ENCODE assay signal across 17 cellular contexts in genomic region chr12:49552014-49552413, GRCh38. TPM values are rescaled to one million over a fixed set of nuclear protein-coding genes. Genes with fewer than 3 reads are reported as not detected.
DNase-seq lines count a peak whose midpoint lies in the region; ATAC-seq and TF ChIP-seq lines count a peak whose summit lies in the region.
"Had no signal": no experiment of that assay in that cellular context is flagged by ENCODE, and none has a peak within 500 bp of the region (broad histone marks: within the 10 kb centered on the region; RNA-seq: fewer than 3 reads in every experiment).

No MANE protein-coding gene starts in this region.

- H3K4me1 ChIP-seq in SK-N-SH (ENCODE audit: control insufficient read depth in 1 of 2, insufficient read depth in 2 of 2, low read depth in 1 of 2, low read length in 1 of 2) (no peaks in the 10 kb centered on the region; a peak in 1 of 4 replicates), mammary epithelial cell (ENCODE audit: insufficient read depth, low read length) (peaks cover 28% of the 10 kb centered on the region), left lung (peaks cover 8 to 15% of the 10 kb centered on the region in 2 donors), thoracic aorta (ENCODE audit: control insufficient read depth in 1 of 2, low read depth in 2 of 2) (peaks cover 3 to 14% of the 10 kb centered on the region in 2 donors)
- H3K4me1 ChIP-seq: uterus had no signal

- DNase-seq in SK-N-SH (peak; percentile 25), mammary epithelial cell (peak; percentile 40), left lung (peak in 1 of 2 donors; percentile 32), thoracic aorta (ENCODE audit: low spot score) (no peak), DMS53 (lab: John Stamatoyannopoulos, UW) (no peak), NCI-H774 (lab: John Stamatoyannopoulos, UW) (no peak), NOMO-1 treated with DMSO at 0.1 percent for 48 hours (lab: John Stamatoyannopoulos, UW; ENCODE audit: unreplicated experiment) (no peak)
- DNase-seq: activated CD4-positive, alpha-beta T cell treated with anti-CD3 and anti-CD28 coated beads for 36 hours; activated T-cell treated with anti-CD3 and anti-CD28 coated beads, Interleukin-2, amount 50 U/mL, for 72 hours; brain microvascular endothelial cell; DMS153; hippocampal formation; KG1; NCI-H2081; uterus had no signal

- no peaks in the 10 kb centered on the region for H3K79me2 ChIP-seq in SK-N-SH (ENCODE audit: insufficient read depth)
- H3K79me2 ChIP-seq in mammary epithelial cell (ENCODE audit: insufficient read depth, low read length), result no peaks in the 10 kb centered on the region

- TF ChIP-seq EP300 in SK-N-SH (IDR thresholded peaks at IDR 0.05; ENCODE audit: borderline replicate concordance in 1 of 2, low read depth in 1 of 2, low read length in 1 of 2), result no peak

- no TSS peak for BruUV-seq in mammary epithelial cell (replicated peaks; lab: Mats Ljungman, UMichigan)

- H3K36me3 ChIP-seq in SK-N-SH (replicated peaks in 1 of 2; ENCODE audit: control insufficient read depth in 1 of 2, insufficient read depth in 2 of 2, low read length in 1 of 2) (peaks cover 0 to 3% of the 10 kb centered on the region in 2 experiments), mammary epithelial cell (ENCODE audit: insufficient read depth, low read length) (no peaks in the 10 kb centered on the region), left lung (peaks cover 0 to 15% of the 10 kb centered on the region in 2 donors), thoracic aorta (peaks cover 5% of the 10 kb centered on the region)
- H3K36me3 ChIP-seq: uterus had no signal

- H2AFZ ChIP-seq in SK-N-SH (ENCODE audit: low read depth) (no peak overlapping the region), mammary epithelial cell (ENCODE audit: low read depth, low read length) (no peak overlapping the region)

- H3K9me3 ChIP-seq in SK-N-SH, result no peaks in the 10 kb centered on the region
- no peaks in the 10 kb centered on the region for H3K9me3 ChIP-seq in mammary epithelial cell (replicated peaks; ENCODE audit: insufficient read depth, low read length)
- no peaks in the 10 kb centered on the region for H3K9me3 ChIP-seq in left lung
- no peaks in the 10 kb centered on the region for H3K9me3 ChIP-seq in thoracic aorta
- H3K9me3 ChIP-seq: uterus had no signal

- dilution Hi-C loops in mammary epithelial cell (cut with HindIII; ENCODE audit: low sequenced_read_pairs), result no loop called here

- H3K4me3 ChIP-seq in SK-N-SH (ENCODE audit: low read depth in 2 of 2, low read length in 1 of 2), result no peak overlapping the region
- no peak overlapping the region for H3K4me3 ChIP-seq in mammary epithelial cell (replicated peaks in 1 of 3; ENCODE audit: insufficient read depth in 1 of 3, low read depth in 2 of 3, low read length in 3 of 3)
- no peak overlapping the region for H3K4me3 ChIP-seq in left lung
- no peak overlapping the region for H3K4me3 ChIP-seq in thoracic aorta
- H3K4me3 ChIP-seq: lung, uterus had no signal

- TF ChIP-seq RAD21 in SK-N-SH (IDR thresholded peaks at IDR 0.05; ENCODE audit: low read length), result no peak

- H3F3A ChIP-seq in SK-N-SH (replicated peaks; ENCODE audit: insufficient read depth), result peaks cover 5% of the 10 kb centered on the region

- intact Hi-C loops in mammary epithelial cell (cut with micrococcal nuclease) (loop anchor here (5.0 kb wide), 1 partner anchor 265 kb away; no protein-coding TSS in a partner anchor), left lung (cut with DNase I) (no loop called here)

- H3K4me2 ChIP-seq in SK-N-SH (no peak overlapping the region), mammary epithelial cell (ENCODE audit: insufficient read depth, low read depth, low read length) (no peak overlapping the region)

- POLR2A ChIA-PET in SK-N-SH (lab: Yijun Ruan, JAX), result no interaction called here

- no peak for TF ChIP-seq CTCF in SK-N-SH (IDR thresholded peaks at IDR 0.05)
- TF ChIP-seq CTCF in mammary epithelial cell (conservative IDR thresholded peaks at IDR 0.05 in 1 of 2, IDR thresholded peaks at IDR 0.05 in 1 of 2; ENCODE audit: extremely low read depth in 1 of 2, insufficient read depth in 1 of 2, low read depth in 1 of 2, low read length in 2 of 2), result no peak
- TF ChIP-seq CTCF in left lung (IDR thresholded peaks at IDR 0.05), result no peak
- no peak for TF ChIP-seq CTCF in thoracic aorta (IDR thresholded peaks at IDR 0.05)

- H3K27me3 ChIP-seq in SK-N-SH (ENCODE audit: insufficient read depth), result no peaks in the 10 kb centered on the region
- no peaks in the 10 kb centered on the region for H3K27me3 ChIP-seq in mammary epithelial cell (ENCODE audit: insufficient read depth, low read length)
- peaks cover 17 to 57% of the 10 kb centered on the region in 2 donors for H3K27me3 ChIP-seq in left lung
- H3K27me3 ChIP-seq in thoracic aorta (replicated peaks; ENCODE audit: insufficient read depth), result no peaks in the 10 kb centered on the region
- H3K27me3 ChIP-seq: brain microvascular endothelial cell, uterus had no signal

- H3K27ac ChIP-seq in SK-N-SH (ENCODE audit: low read depth in 2 of 2, low read length in 1 of 2) (no peak overlapping the region), mammary epithelial cell (ENCODE audit: insufficient read depth, low read depth, low read length) (no peak overlapping the region), left lung (no peak overlapping the region), thoracic aorta (no peak overlapping the region)
- H3K27ac ChIP-seq: brain microvascular endothelial cell, uterus had no signal

- WGBS in SK-N-SH (ENCODE audit: low lambda C conversion rate), result 65% methylated on average over 5 of the region's 7 CpGs
- WGBS in mammary epithelial cell (ENCODE audit: low coverage, missing lambda C conversion rate), result 15% methylated on average over 7 of the region's 7 CpGs

- H4K20me1 ChIP-seq in SK-N-SH (ENCODE audit: insufficient read depth) (no peaks in the 10 kb centered on the region), mammary epithelial cell (ENCODE audit: insufficient read depth, low read length) (no peaks in the 10 kb centered on the region)

- in situ Hi-C loops in mammary epithelial cell (cut with MboI; ENCODE audit: low sequenced_read_pairs in 2 of 2), result no loop called here

- no peaks in the 10 kb centered on the region for H3K9me2 ChIP-seq in SK-N-SH

- ATAC-seq in SK-N-SH treated with all-trans-retinoic acid at 6 μM for 48 hours (no peak), left lung (peak; percentile 50), thoracic aorta (ENCODE audit: insufficient number of reproducible peaks, low FRiP score, low read depth) (peak; percentile 51)
- ATAC-seq: activated CD4-positive, alpha-beta T cell treated with anti-CD3 and anti-CD28 coated beads for 36 hours; activated T-cell treated with anti-CD3 and anti-CD28 coated beads, Interleukin-2, amount 50 U/mL, for 72 hours had no signal

- H3K9ac ChIP-seq in SK-N-SH, result no peak overlapping the region
- no peak overlapping the region for H3K9ac ChIP-seq in mammary epithelial cell (ENCODE audit: insufficient read depth, low read length)

- CTCF ChIA-PET in SK-N-SH (lab: Yijun Ruan, JAX) (interaction anchor here (1.2 to 9.9 kb wide), 5 partner anchors 10 to 194 kb away, joined by 4 to 76 read pairs (median 9); no protein-coding TSS in a partner anchor), mammary epithelial cell (lab: Charles Lee; ENCODE audit: low non-redundant PET) (no interaction called here)

TF ChIP-seq in SK-N-SH, 30 proteins besides CTCF, POLR2A, EP300 and RAD21 (continues in another document):
- TF ChIP-seq NFIC (IDR thresholded peaks at IDR 0.05; ENCODE audit: borderline replicate concordance) (no peak), JUND (IDR thresholded peaks at IDR 0.05) (no peak), MAX (IDR thresholded peaks at IDR 0.05; ENCODE audit: low read depth) (no peak), GABPA (IDR thresholded peaks at IDR 0.05; ENCODE audit: low read depth) (no peak)

TF ChIP-seq in SK-N-SH treated with all-trans-retinoic acid at 6 μM for 48 hours, 23 proteins besides CTCF, POLR2A, EP300 and RAD21 (continues in another document):
- no peak for TF ChIP-seq ZFP30 (CRISPR knock-in tag; IDR thresholded peaks at IDR 0.05)
- no peak for TF ChIP-seq GLIS3 (CRISPR knock-in tag; IDR thresholded peaks at IDR 0.05)
- no peak for TF ChIP-seq SNAI2 (CRISPR knock-in tag; IDR thresholded peaks at IDR 0.05)
- no peak for TF ChIP-seq CREB5 (CRISPR knock-in tag; IDR thresholded peaks at IDR 0.05; ENCODE audit: low read depth)

RNA-seq across cellular contexts. Expression of gene KCNH3, which starts 13.2 kb away (rescaled TPM):
- polyA plus RNA-seq in SK-N-SH (2012; rRNA removed) (3.2 and 3.7 TPM in 2 replicates), mammary epithelial cell (0.08 TPM)
- polyA plus RNA-seq in SK-N-SH (2012; cell fraction: cytosol; rRNA removed), result 1.0 and 1.8 TPM in 2 replicates
- polyA plus RNA-seq in SK-N-SH (2012; cell fraction: nucleus; rRNA removed), result 14.3 and 17.0 TPM in 2 replicates
- total RNA-seq in mammary epithelial cell (1 to 10 TPM in 1 of 2 donors, under 1 TPM in 1; under 0.01 to 1.2 TPM), left lung (1 to 10 TPM in 1 of 2 donors, under 1 TPM in 1; 0.15 to 2.4 TPM), thoracic aorta (under 1 TPM; 0.35 to 0.95 TPM)
- not detected for polyA minus RNA-seq in mammary epithelial cell

RNA-seq across cellular contexts. Expression of gene MCRS1, which starts 15.9 kb away (rescaled TPM):
- polyA plus RNA-seq in SK-N-SH (2012; rRNA removed) (103 and 107 TPM in 2 replicates), mammary epithelial cell (68.9 TPM)
- 50.0 and 75.2 TPM in 2 replicates for polyA plus RNA-seq in SK-N-SH (2012; cell fraction: cytosol; rRNA removed)
- polyA plus RNA-seq in SK-N-SH (2012; cell fraction: nucleus; rRNA removed), result 200 and 202 TPM in 2 replicates
- total RNA-seq in mammary epithelial cell (10 to 100 TPM; 43.8 to 59.5 TPM), left lung (10 to 100 TPM; 40.5 to 51.6 TPM), thoracic aorta (10 to 100 TPM; 46.6 TPM)
- polyA minus RNA-seq in mammary epithelial cell, result 38.1 TPM

RNA-seq across cellular contexts. Expression of gene FAM186B, which starts 53.4 kb away (rescaled TPM):
- polyA plus RNA-seq in SK-N-SH (2012; rRNA removed) (0.16 and 0.24 TPM in 2 replicates), mammary epithelial cell (0.19 TPM)
- polyA plus RNA-seq in SK-N-SH (2012; cell fraction: cytosol; rRNA removed), result 0.09 and 0.18 TPM in 2 replicates
- polyA plus RNA-seq in SK-N-SH (2012; cell fraction: nucleus; rRNA removed), result 0.80 and 0.93 TPM in 2 replicates
- total RNA-seq in mammary epithelial cell (under 1 TPM; 0.33 to 0.35 TPM), left lung (under 1 TPM; 0.20 to 0.42 TPM), thoracic aorta (under 1 TPM; 0.42 to 0.54 TPM)
- not detected for polyA minus RNA-seq in mammary epithelial cell

Comparison
In these comparisons a context has a peak if more than half of its experiments do, and no peak if none do; other contexts are left out.
1. DNase-seq: peak in SK-N-SH (single experiment) and mammary epithelial cell (single experiment); none in thoracic aorta (single experiment), DMS53 (single experiment), NCI-H774 (single experiment) and NOMO-1 treated with DMSO at 0.1 percent for 48 hours (single experiment).